15 cellular contexts compared by ENCODE assay signal in the genomic region with DNA sequence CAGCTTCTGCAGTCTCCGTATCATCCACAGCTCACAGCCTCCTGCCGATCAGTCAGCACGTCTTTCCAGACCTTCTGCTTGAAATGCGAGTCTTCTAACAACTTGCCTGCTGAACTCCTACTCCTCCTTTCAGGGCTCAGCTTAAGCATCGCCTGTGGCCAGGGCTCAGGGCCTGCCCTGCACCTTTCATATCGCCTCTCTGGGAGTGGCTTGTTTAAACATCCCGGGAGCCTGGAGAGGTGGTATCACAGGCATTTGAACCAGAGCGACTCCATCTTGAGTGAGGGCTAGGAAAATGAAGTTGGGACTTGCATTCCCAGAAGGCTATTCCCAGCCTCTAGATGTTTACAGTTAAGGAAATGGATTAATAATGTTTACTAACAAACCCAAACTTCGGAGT. TPM values are rescaled to one million over a fixed set of nuclear protein-coding genes. Genes with fewer than 3 reads are reported as not detected.
"Had no signal": no experiment of that assay in that cellular context is flagged by ENCODE, and none has a peak within 500 bp of the region (broad histone marks: within the 10 kb centered on the region; RNA-seq: fewer than 3 reads in every experiment).

No MANE protein-coding gene starts in this region.

- H3K36me3 Mint-ChIP-seq: activated CD4-positive, alpha-beta memory T cell treated with anti-CD3 and anti-CD28 coated beads for 36 hours; activated naive CD8-positive, alpha-beta T cell treated with anti-CD3 and anti-CD28 coated beads for 36 hours had no signal

- DNase-seq: activated CD4-positive, alpha-beta memory T cell treated with anti-CD3 and anti-CD28 coated beads for 36 hours; activated CD4-positive, alpha-beta T cell treated with anti-CD3 and anti-CD28 coated beads for 1 hour; activated gamma-delta T cell; activated naive CD8-positive, alpha-beta T cell treated with anti-CD3 and anti-CD28 coated beads for 36 hours; activated T-cell treated with anti-CD3 and anti-CD28 coated beads, Interleukin-2, amount 50 U/mL, for 48 hours; esophagus squamous epithelium; head of caudate nucleus; left colon; pancreas; stimulated activated CD4-positive, alpha-beta T cell treated with anti-CD3 and anti-CD28 coated beads, Interleukin-4, amount 100 ng/mL, for 4 hours; tibial artery had no signal

- H3K36me3 ChIP-seq: brain microvascular endothelial cell, esophagus squamous epithelium, pancreas, tibial artery had no signal

- H3K4me1 Mint-ChIP-seq: activated naive CD8-positive, alpha-beta T cell treated with anti-CD3 and anti-CD28 coated beads for 36 hours; nephron had no signal

- ATAC-seq: left colon had no signal

- H3K27ac ChIP-seq: foreskin keratinocyte, tibial artery had no signal

- H3K9me3 ChIP-seq: esophagus squamous epithelium, pancreas, tibial artery had no signal

- H3K4me1 ChIP-seq: pancreas had no signal

- H3K27me3 ChIP-seq: brain microvascular endothelial cell, pancreas had no signal

- H3K4me3 Mint-ChIP-seq: activated CD4-positive, alpha-beta memory T cell treated with anti-CD3 and anti-CD28 coated beads for 36 hours; activated naive CD8-positive, alpha-beta T cell treated with anti-CD3 and anti-CD28 coated beads for 36 hours; nephron had no signal

- H3K27ac Mint-ChIP-seq: activated CD4-positive, alpha-beta memory T cell treated with anti-CD3 and anti-CD28 coated beads for 36 hours; activated naive CD8-positive, alpha-beta T cell treated with anti-CD3 and anti-CD28 coated beads for 36 hours; nephron had no signal

- H3K4me3 ChIP-seq: pancreas, tibial artery had no signal

- H3K9me3 Mint-ChIP-seq: activated CD4-positive, alpha-beta memory T cell treated with anti-CD3 and anti-CD28 coated beads for 36 hours; activated naive CD8-positive, alpha-beta T cell treated with anti-CD3 and anti-CD28 coated beads for 36 hours had no signal

- H3K27me3 Mint-ChIP-seq: activated CD4-positive, alpha-beta memory T cell treated with anti-CD3 and anti-CD28 coated beads for 36 hours had no signal

- FAIRE-seq: endometrium, pancreas had no signal

RNA-seq across cellular contexts. Expression of gene ACE, which starts 16.8 kb away (rescaled TPM):
- total RNA-seq: activated naive CD8-positive, alpha-beta T cell treated with anti-CD3 and anti-CD28 coated beads for 36 hours had no signal
